9 cellular contexts compared by ENCODE assay signal in genomic region chr19:40225440-40226305, GRCh38. TPM values are rescaled to one million over a fixed set of nuclear protein-coding genes. Genes with fewer than 3 reads are reported as not detected.
A peak's percentile ranks its signal among the peaks of the same experiment; 100 is the strongest.
DNase-seq lines count a peak whose midpoint lies in the region; ATAC-seq lines count a peak whose summit lies in the region.
"Had no signal": no experiment of that assay in that cellular context is flagged by ENCODE, and none has a peak within 500 bp of the region (broad histone marks: within the 10 kb centered on the region; RNA-seq: fewer than 3 reads in every experiment).

No MANE protein-coding gene starts in this region.

- DNase-seq in EH (ENCODE audit: low read depth) = peak; percentile 61
- DNase-seq in LHCN-M2 (ENCODE audit: low read depth) = peak; percentile 21
- no peak for DNase-seq in effector memory CD8-positive, alpha-beta T cell
- no peak for DNase-seq in UCSD-AML1 (lab: John Stamatoyannopoulos, UW; ENCODE audit: unreplicated experiment)
- DNase-seq: amygdala had no signal

- H3K4me3 ChIP-seq in rectal smooth muscle tissue (ENCODE audit: low read length) = peak overlapping the region; percentile 52

- peaks cover 10% of the 10 kb centered on the region for H3K27me3 ChIP-seq in rectal smooth muscle tissue (ENCODE audit: control insufficient read depth, insufficient read depth, low read length)

- H3K9ac ChIP-seq in rectal smooth muscle tissue (ENCODE audit: low read length) = no peak overlapping the region

- peaks cover 18% of the 10 kb centered on the region for H3K36me3 Mint-ChIP-seq in effector memory CD8-positive, alpha-beta T cell (ENCODE audit: insufficient read depth)

- H3K9me3 Mint-ChIP-seq in effector memory CD8-positive, alpha-beta T cell = peaks cover 2 to 7% of the 10 kb centered on the region in 2 donors

- no peak overlapping the region for H3K27ac ChIP-seq in rectal smooth muscle tissue (ENCODE audit: low read depth, low read length)

- no peak for ATAC-seq in effector memory CD8-positive, alpha-beta T cell (replicated peaks)
- ATAC-seq in GM18907 (IDR thresholded peaks at IDR 0.05; ENCODE audit: unreplicated experiment) (no peak), GM21529 (IDR thresholded peaks at IDR 0.05; ENCODE audit: unreplicated experiment) (no peak)

- H3K4me1 Mint-ChIP-seq in effector memory CD8-positive, alpha-beta T cell (ENCODE audit: low read depth in 2 of 2) = peaks cover 15 to 19% of the 10 kb centered on the region in 2 donors

- H3K27me3 Mint-ChIP-seq in effector memory CD8-positive, alpha-beta T cell = peaks cover 35 to 49% of the 10 kb centered on the region in 2 donors

- peak overlapping the region; percentile 11 to 59 for H3K4me3 Mint-ChIP-seq in effector memory CD8-positive, alpha-beta T cell

- H3K36me3 ChIP-seq in rectal smooth muscle tissue (ENCODE audit: control insufficient read depth, insufficient read depth, low read length) = no peaks in the 10 kb centered on the region

- H3K27ac Mint-ChIP-seq in effector memory CD8-positive, alpha-beta T cell = no peak overlapping the region

- peaks cover 2% of the 10 kb centered on the region for H3K4me1 ChIP-seq in rectal smooth muscle tissue (ENCODE audit: control insufficient read depth, insufficient read depth, low read length)

RNA-seq across cellular contexts. Expression of gene CCNP, which starts 0.8 kb away (rescaled TPM):
- not detected in 2 replicates for total RNA-seq in LHCN-M2 (2014; rRNA removed)
- polyA plus RNA-seq in LHCN-M2 (2012) = 0.07 TPM

RNA-seq across cellular contexts. Expression of gene TTC9B, which starts 7.5 kb away (rescaled TPM):
- not detected in 2 replicates for total RNA-seq in LHCN-M2 (2014; rRNA removed)
- 0.05 TPM for polyA plus RNA-seq in LHCN-M2 (2012)
- total RNA-seq: NCI-H460 had no signal

RNA-seq across cellular contexts. Expression of gene MAP3K10, which starts 34.4 kb away (rescaled TPM):
- 6.0 and 8.3 TPM in 2 replicates for total RNA-seq in LHCN-M2 (2014; rRNA removed)
- 4.2 TPM for polyA plus RNA-seq in LHCN-M2 (2012)

RNA-seq across cellular contexts. Expression of gene AKT2, which starts 59.5 kb away (rescaled TPM):
- 93.5 and 94.3 TPM in 2 replicates for total RNA-seq in LHCN-M2 (2014; rRNA removed)
- polyA plus RNA-seq in LHCN-M2 (2012) = 85.1 TPM

Comparison
In these comparisons a context has a peak if more than half of its experiments do, and no peak if none do; other contexts are left out.
1. DNase-seq: peak in EH (single experiment) and LHCN-M2 (single experiment); none in effector memory CD8-positive, alpha-beta T cell (0 of 3) and UCSD-AML1 (single experiment).